3 cellular contexts compared by ENCODE assay signal in genomic region chr3:49976942-49977341, GRCh38.
TF ChIP-seq lines count a peak whose summit lies in the region.

No MANE protein-coding gene starts in this region.

TF ChIP-seq in GM23338, 12 proteins besides CTCF, POLR2A, EP300 and RAD21 (continues in another document):
- TF ChIP-seq ETS1 (IDR thresholded peaks at IDR 0.05): no peak
- no peak for TF ChIP-seq ZNF114 (CRISPR knock-in tag; IDR thresholded peaks at IDR 0.05)
- no peak for TF ChIP-seq ZNF331 (CRISPR knock-in tag; IDR thresholded peaks at IDR 0.05; ENCODE audit: low read depth)
- TF ChIP-seq EZH2phosphoT487 (IDR thresholded peaks at IDR 0.05; ENCODE audit: unreplicated experiment): no peak
- no peak for TF ChIP-seq NANOG (IDR thresholded peaks at IDR 0.05; ENCODE audit: borderline replicate concordance)
- TF ChIP-seq EZH2 (IDR thresholded peaks at IDR 0.05; ENCODE audit: low read depth, unreplicated experiment): no peak
- TF ChIP-seq CREB1 (CRISPR knock-in tag; IDR thresholded peaks at IDR 0.05; ENCODE audit: low read depth): no peak
- TF ChIP-seq JUNB (IDR thresholded peaks at IDR 0.05; ENCODE audit: unreplicated experiment): no peak
- TF ChIP-seq POLR2AphosphoS5 (IDR thresholded peaks at IDR 0.05; ENCODE audit: low read depth): no peak
- no peak for TF ChIP-seq STAT1 (IDR thresholded peaks at IDR 0.05; ENCODE audit: unreplicated experiment)

TF ChIP-seq in IMR-90, 13 proteins besides CTCF, POLR2A, EP300 and RAD21:
- no peak for TF ChIP-seq SMC3 (IDR thresholded peaks at IDR 0.05; ENCODE audit: low read depth, low read length)
- no peak for TF ChIP-seq BHLHE40 (IDR thresholded peaks at IDR 0.05; ENCODE audit: low read depth, low read length)
- TF ChIP-seq ELK1 (IDR thresholded peaks at IDR 0.05; ENCODE audit: borderline replicate concordance, low read depth, low read length): no peak
- no peak for TF ChIP-seq CEBPB (IDR thresholded peaks at IDR 0.05; ENCODE audit: low read depth, low read length)
- no peak for TF ChIP-seq FOS (IDR thresholded peaks at IDR 0.05; ENCODE audit: low read depth, low read length)
- no peak for TF ChIP-seq USF2 (IDR thresholded peaks at IDR 0.05; ENCODE audit: low read depth, low read length)
TF ChIP-seq in IMR-90: peak in this region for 0.

TF ChIP-seq in GM12878, 131 proteins besides CTCF, POLR2A, EP300 and RAD21:
- TF ChIP-seq MXI1 (IDR thresholded peaks at IDR 0.05; ENCODE audit: low read depth, low read length): no peak
- TF ChIP-seq, protein P1, sequence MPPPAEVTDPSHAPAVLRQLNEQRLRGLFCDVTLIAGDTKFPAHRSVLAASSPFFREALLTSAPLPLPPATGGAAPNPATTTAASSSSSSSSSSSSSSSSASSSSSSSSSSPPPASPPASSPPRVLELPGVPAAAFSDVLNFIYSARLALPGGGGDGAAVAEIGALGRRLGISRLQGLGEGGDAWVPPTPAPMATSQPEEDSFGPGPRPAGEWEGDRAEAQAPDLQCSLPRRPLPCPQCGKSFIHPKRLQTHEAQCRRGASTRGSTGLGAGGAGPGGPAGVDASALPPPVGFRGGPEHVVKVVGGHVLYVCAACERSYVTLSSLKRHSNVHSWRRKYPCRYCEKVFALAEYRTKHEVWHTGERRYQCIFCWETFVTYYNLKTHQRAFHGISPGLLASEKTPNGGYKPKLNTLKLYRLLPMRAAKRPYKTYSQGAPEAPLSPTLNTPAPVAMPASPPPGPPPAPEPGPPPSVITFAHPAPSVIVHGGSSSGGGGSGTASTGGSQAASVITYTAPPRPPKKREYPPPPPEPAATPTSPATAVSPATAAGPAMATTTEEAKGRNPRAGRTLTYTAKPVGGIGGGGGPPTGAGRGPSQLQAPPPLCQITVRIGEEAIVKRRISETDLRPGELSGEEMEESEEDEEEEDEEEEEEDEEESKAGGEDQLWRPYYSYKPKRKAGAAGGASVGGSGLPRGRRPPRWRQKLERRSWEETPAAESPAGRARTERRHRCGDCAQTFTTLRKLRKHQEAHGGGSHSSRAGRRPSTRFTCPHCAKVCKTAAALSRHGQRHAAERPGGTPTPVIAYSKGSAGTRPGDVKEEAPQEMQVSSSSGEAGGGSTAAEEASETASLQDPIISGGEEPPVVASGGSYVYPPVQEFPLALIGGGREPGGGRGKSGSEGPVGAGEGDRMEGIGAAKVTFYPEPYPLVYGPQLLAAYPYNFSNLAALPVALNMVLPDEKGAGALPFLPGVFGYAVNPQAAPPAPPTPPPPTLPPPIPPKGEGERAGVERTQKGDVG (CRISPR knock-in tag; IDR thresholded peaks at IDR 0.05): no peak
- no peak for TF ChIP-seq SUZ12 (IDR thresholded peaks at IDR 0.05; ENCODE audit: unreplicated experiment)
- TF ChIP-seq, protein P2, sequence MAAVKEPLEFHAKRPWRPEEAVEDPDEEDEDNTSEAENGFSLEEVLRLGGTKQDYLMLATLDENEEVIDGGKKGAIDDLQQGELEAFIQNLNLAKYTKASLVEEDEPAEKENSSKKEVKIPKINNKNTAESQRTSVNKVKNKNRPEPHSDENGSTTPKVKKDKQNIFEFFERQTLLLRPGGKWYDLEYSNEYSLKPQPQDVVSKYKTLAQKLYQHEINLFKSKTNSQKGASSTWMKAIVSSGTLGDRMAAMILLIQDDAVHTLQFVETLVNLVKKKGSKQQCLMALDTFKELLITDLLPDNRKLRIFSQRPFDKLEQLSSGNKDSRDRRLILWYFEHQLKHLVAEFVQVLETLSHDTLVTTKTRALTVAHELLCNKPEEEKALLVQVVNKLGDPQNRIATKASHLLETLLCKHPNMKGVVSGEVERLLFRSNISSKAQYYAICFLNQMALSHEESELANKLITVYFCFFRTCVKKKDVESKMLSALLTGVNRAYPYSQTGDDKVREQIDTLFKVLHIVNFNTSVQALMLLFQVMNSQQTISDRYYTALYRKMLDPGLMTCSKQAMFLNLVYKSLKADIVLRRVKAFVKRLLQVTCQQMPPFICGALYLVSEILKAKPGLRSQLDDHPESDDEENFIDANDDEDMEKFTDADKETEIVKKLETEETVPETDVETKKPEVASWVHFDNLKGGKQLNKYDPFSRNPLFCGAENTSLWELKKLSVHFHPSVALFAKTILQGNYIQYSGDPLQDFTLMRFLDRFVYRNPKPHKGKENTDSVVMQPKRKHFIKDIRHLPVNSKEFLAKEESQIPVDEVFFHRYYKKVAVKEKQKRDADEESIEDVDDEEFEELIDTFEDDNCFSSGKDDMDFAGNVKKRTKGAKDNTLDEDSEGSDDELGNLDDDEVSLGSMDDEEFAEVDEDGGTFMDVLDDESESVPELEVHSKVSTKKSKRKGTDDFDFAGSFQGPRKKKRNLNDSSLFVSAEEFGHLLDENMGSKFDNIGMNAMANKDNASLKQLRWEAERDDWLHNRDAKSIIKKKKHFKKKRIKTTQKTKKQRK (IDR thresholded peaks at IDR 0.05; ENCODE audit: low read depth, low read length): no peak
- TF ChIP-seq, protein P3, sequence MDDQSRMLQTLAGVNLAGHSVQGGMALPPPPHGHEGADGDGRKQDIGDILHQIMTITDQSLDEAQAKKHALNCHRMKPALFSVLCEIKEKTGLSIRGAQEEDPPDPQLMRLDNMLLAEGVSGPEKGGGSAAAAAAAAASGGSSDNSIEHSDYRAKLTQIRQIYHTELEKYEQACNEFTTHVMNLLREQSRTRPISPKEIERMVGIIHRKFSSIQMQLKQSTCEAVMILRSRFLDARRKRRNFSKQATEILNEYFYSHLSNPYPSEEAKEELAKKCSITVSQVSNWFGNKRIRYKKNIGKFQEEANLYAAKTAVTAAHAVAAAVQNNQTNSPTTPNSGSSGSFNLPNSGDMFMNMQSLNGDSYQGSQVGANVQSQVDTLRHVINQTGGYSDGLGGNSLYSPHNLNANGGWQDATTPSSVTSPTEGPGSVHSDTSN (IDR thresholded peaks at IDR 0.05; ENCODE audit: insufficient replicate concordance, low read depth, low read length): no peak
- TF ChIP-seq SIN3A (IDR thresholded peaks at IDR 0.05; ENCODE audit: low read depth, low read length): no peak
- TF ChIP-seq SREBF2 (IDR thresholded peaks at IDR 0.05; ENCODE audit: low read length): no peak
- TF ChIP-seq NFIC (IDR thresholded peaks at IDR 0.05; ENCODE audit: low read depth, low read length): no peak
- TF ChIP-seq ATF7 (IDR thresholded peaks at IDR 0.05; ENCODE audit: low read depth): no peak
